ENCODE assay signal across 16 cellular contexts in genomic region chr9:100105861-100106260, GRCh38. TPM values are rescaled to one million over a fixed set of nuclear protein-coding genes. Genes with fewer than 3 reads are reported as not detected.
DNase-seq lines count a peak whose midpoint lies in the region; ATAC-seq, FAIRE-seq and TF ChIP-seq lines count a peak whose summit lies in the region.
"Had no signal": no experiment of that assay in that cellular context is flagged by ENCODE, and none has a peak within 500 bp of the region (broad histone marks: within the 10 kb centered on the region; RNA-seq: fewer than 3 reads in every experiment).

No MANE protein-coding gene starts in this region.

- WGBS in pancreas, 2 donors = 41 to 42% methylated on average over 1 of the region's 1 CpG

- no peak for DNase-seq in activated T-cell treated with anti-CD3 and anti-CD28 coated beads, Interleukin-2, amount 50 U/mL, for 4 hours
- no peak for DNase-seq in activated T-cell treated with anti-CD3 and anti-CD28 coated beads, Interleukin-2, amount 50 U/mL, for 24 hours
- DNase-seq in H54 (ENCODE audit: insufficient read length, low spot score) (no peak), pancreas (no peak), occipital lobe (lab: John Stamatoyannopoulos, UW) (no peak)
- DNase-seq in stimulated activated naive CD8-positive, alpha-beta T cell treated with anti-CD3 and anti-CD28 coated beads, Interleukin-15, Interleukin-2, amounts not matched to agents 100 U/mL and 50 U/mL, for 24 hours = no peak
- DNase-seq: C1 segment of cervical spinal cord; Calu3; CD4-positive, alpha-beta T cell; DMS 273 treated with DMSO at 0.1 percent for 48 hours; HCEC 1CT; HFFc6 had no signal

- H3K36me3 Mint-ChIP-seq in activated T-cell treated with anti-CD3 and anti-CD28 coated beads, Interleukin-2, amount 50 U/mL, for 4 hours (ENCODE audit: insufficient read depth) = peaks cover 8% of the 10 kb centered on the region
- peaks cover 41% of the 10 kb centered on the region for H3K36me3 Mint-ChIP-seq in activated T-cell treated with anti-CD3 and anti-CD28 coated beads, Interleukin-2, amount 50 U/mL, for 24 hours (ENCODE audit: low read depth)
- H3K36me3 Mint-ChIP-seq in activated T-helper 17 cell treated with anti-CD3 and anti-CD28 coated beads, Interleukin-2, amount 50 U/mL, for 72 hours (ENCODE audit: low read depth) = peaks cover 2% of the 10 kb centered on the region

- FAIRE-seq in H54 (lab: Jason Lieb, UNC) = peak; percentile 73
- no peak for FAIRE-seq in pancreas (lab: Jason Lieb, UNC)
- FAIRE-seq: A204.1, H1 had no signal

- TF ChIP-seq POLR2A in H54 (IDR thresholded peaks at IDR 0.05; ENCODE audit: low read depth, low read length) = no peak

- H3K4me3 Mint-ChIP-seq in activated T-cell treated with anti-CD3 and anti-CD28 coated beads, Interleukin-2, amount 50 U/mL, for 4 hours = no peak overlapping the region
- no peak overlapping the region for H3K4me3 Mint-ChIP-seq in activated T-cell treated with anti-CD3 and anti-CD28 coated beads, Interleukin-2, amount 50 U/mL, for 24 hours
- no peak overlapping the region for H3K4me3 Mint-ChIP-seq in activated T-helper 17 cell treated with anti-CD3 and anti-CD28 coated beads, Interleukin-2, amount 50 U/mL, for 72 hours
- H3K4me3 Mint-ChIP-seq: B cell; CD4-positive, alpha-beta T cell; HFFc6 had no signal

- H3K27me3 ChIP-seq in pancreas = no peaks in the 10 kb centered on the region

- no peak overlapping the region for H3K4me3 ChIP-seq in pancreas

- H3K9me3 Mint-ChIP-seq in activated T-cell treated with anti-CD3 and anti-CD28 coated beads, Interleukin-2, amount 50 U/mL, for 4 hours = no peaks in the 10 kb centered on the region
- no peaks in the 10 kb centered on the region for H3K9me3 Mint-ChIP-seq in activated T-cell treated with anti-CD3 and anti-CD28 coated beads, Interleukin-2, amount 50 U/mL, for 24 hours
- no peaks in the 10 kb centered on the region for H3K9me3 Mint-ChIP-seq in activated T-helper 17 cell treated with anti-CD3 and anti-CD28 coated beads, Interleukin-2, amount 50 U/mL, for 72 hours
- H3K9me3 Mint-ChIP-seq: CD4-positive, alpha-beta T cell; HFFc6 had no signal

- peaks cover 0 to 45% (median 0%) of the 10 kb centered on the region in 3 donors for H3K36me3 ChIP-seq in pancreas

- H3K9me3 ChIP-seq in pancreas = no peaks in the 10 kb centered on the region

- no peaks in the 10 kb centered on the region for H3K27me3 Mint-ChIP-seq in activated T-cell treated with anti-CD3 and anti-CD28 coated beads, Interleukin-2, amount 50 U/mL, for 4 hours (ENCODE audit: low read depth)
- no peaks in the 10 kb centered on the region for H3K27me3 Mint-ChIP-seq in activated T-cell treated with anti-CD3 and anti-CD28 coated beads, Interleukin-2, amount 50 U/mL, for 24 hours
- H3K27me3 Mint-ChIP-seq in activated T-helper 17 cell treated with anti-CD3 and anti-CD28 coated beads, Interleukin-2, amount 50 U/mL, for 72 hours = no peaks in the 10 kb centered on the region
- H3K27me3 Mint-ChIP-seq: B cell; CD4-positive, alpha-beta T cell had no signal

- H3K4me1 ChIP-seq in pancreas = peaks cover 0 to 2% (median 2%) of the 10 kb centered on the region in 3 donors

- no peak overlapping the region for H3K27ac ChIP-seq in pancreas

- intact Hi-C loops in pancreas (cut with DNase I) = no loop called here

- no peak for TF ChIP-seq CTCF in pancreas (IDR thresholded peaks at IDR 0.05)

- peak; percentile 87 to 92 for ATAC-seq in activated T-cell treated with anti-CD3 and anti-CD28 coated beads, Interleukin-2, amount 50 U/mL, for 4 hours
- ATAC-seq in activated T-helper 17 cell treated with anti-CD3 and anti-CD28 coated beads, Interleukin-2, amount 50 U/mL, for 72 hours (replicated peaks) = peak; percentile 83
- ATAC-seq in stimulated activated naive CD8-positive, alpha-beta T cell treated with anti-CD3 and anti-CD28 coated beads, Interleukin-15, Interleukin-2, amounts not matched to agents 100 U/mL and 50 U/mL, for 24 hours = peak; percentile 75
- ATAC-seq in pancreas = no peak

- no peak overlapping the region for H3K27ac Mint-ChIP-seq in activated T-cell treated with anti-CD3 and anti-CD28 coated beads, Interleukin-2, amount 50 U/mL, for 24 hours
- no peak overlapping the region for H3K27ac Mint-ChIP-seq in activated T-helper 17 cell treated with anti-CD3 and anti-CD28 coated beads, Interleukin-2, amount 50 U/mL, for 72 hours
- H3K27ac Mint-ChIP-seq: B cell; CD4-positive, alpha-beta T cell; HFFc6 had no signal

- peaks cover 4% of the 10 kb centered on the region for H3K4me1 Mint-ChIP-seq in activated T-cell treated with anti-CD3 and anti-CD28 coated beads, Interleukin-2, amount 50 U/mL, for 4 hours (ENCODE audit: low read depth)
- H3K4me1 Mint-ChIP-seq in activated T-cell treated with anti-CD3 and anti-CD28 coated beads, Interleukin-2, amount 50 U/mL, for 24 hours (ENCODE audit: low read depth) = peaks cover 11% of the 10 kb centered on the region
- H3K4me1 Mint-ChIP-seq in activated T-helper 17 cell treated with anti-CD3 and anti-CD28 coated beads, Interleukin-2, amount 50 U/mL, for 72 hours = no peaks in the 10 kb centered on the region
- H3K4me1 Mint-ChIP-seq: B cell had no signal

RNA-seq across cellular contexts. Expression of gene INVS, which starts 6.8 kb away (rescaled TPM):
- total RNA-seq in activated T-cell treated with anti-CD3 and anti-CD28 coated beads, Interleukin-2, amount 50 U/mL, for 4 hours = 10 to 100 TPM; 10.2 to 11.1 (median 10.4) TPM
- 10 to 100 TPM; 15.3 to 17.7 TPM for total RNA-seq in activated T-helper 17 cell treated with anti-CD3 and anti-CD28 coated beads, Interleukin-2, amount 50 U/mL, for 72 hours
- total RNA-seq in pancreas (10 to 100 TPM in 1 of 6 donors, 1 to 10 TPM in 5; 3.7 to 15.0 (median 6.5) TPM), occipital lobe (24.2 TPM)
- 1 to 10 TPM; 3.1 to 5.7 TPM for polyA plus RNA-seq in pancreas

RNA-seq across cellular contexts. Expression of gene ERP44, which starts 7.1 kb away (rescaled TPM):
- total RNA-seq in activated T-cell treated with anti-CD3 and anti-CD28 coated beads, Interleukin-2, amount 50 U/mL, for 4 hours = 10 to 100 TPM; 14.5 to 16.5 (median 14.8) TPM
- total RNA-seq in activated T-helper 17 cell treated with anti-CD3 and anti-CD28 coated beads, Interleukin-2, amount 50 U/mL, for 72 hours = 10 to 100 TPM; 11.1 to 13.9 TPM
- total RNA-seq in pancreas (10 to 100 TPM; 10.7 to 18.3 (median 15.2) TPM), occipital lobe (31.5 TPM)
- polyA plus RNA-seq in pancreas = 10 to 100 TPM; 10.6 to 14.3 TPM

Comparison
In these comparisons a context has a peak if more than half of its experiments do, and no peak if none do; other contexts are left out.
1. ATAC-seq: peak in activated T-cell treated with anti-CD3 and anti-CD28 coated beads, Interleukin-2, amount 50 U/mL, for 4 hours (2 of 2), activated T-helper 17 cell treated with anti-CD3 and anti-CD28 coated beads, Interleukin-2, amount 50 U/mL, for 72 hours (single experiment) and stimulated activated naive CD8-positive, alpha-beta T cell treated with anti-CD3 and anti-CD28 coated beads, Interleukin-15, Interleukin-2, amounts not matched to agents 100 U/mL and 50 U/mL, for 24 hours (single experiment); none in pancreas (0 of 4).